Comparison of ENCODE assay signal across 26 cellular contexts in the genomic region with DNA sequence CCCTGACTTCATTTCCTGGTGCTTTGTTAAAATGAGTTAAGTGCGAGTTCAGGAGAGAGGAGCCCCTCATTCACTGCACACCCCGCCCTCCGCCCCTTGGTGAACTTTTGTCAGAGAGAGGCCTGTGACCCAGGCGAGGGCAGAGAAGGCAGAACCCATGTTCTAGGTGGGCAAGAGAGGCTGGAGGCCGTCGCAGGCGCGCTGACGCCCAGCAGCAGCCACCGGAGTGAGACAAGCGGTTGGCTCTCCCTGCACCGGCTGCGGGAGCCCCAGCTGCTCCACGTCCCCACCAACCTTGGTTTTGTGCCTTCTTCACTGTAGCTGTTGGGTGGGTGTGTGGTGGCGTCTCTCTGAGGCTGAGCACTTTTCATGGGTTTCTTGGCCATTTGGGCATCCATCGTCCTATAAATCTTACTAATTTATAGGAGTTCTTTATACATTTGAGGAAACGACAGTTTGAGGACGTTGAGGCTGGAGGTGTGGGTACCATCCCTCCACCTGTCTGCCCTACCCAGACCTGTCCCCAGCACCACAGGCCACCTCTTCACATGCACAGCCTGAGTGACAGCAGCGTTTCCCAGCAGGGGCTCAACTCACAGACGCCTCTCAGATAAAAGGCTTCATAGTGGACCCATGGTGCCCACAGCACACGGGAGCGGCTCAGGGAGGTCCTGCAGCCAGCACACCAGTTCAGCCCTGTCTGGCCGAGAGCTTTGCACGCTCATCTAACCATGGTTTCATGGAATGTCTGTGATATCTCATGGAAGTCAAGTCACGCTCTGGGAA. TPM values are rescaled to one million over a fixed set of nuclear protein-coding genes. Genes with fewer than 3 reads are reported as not detected.
"Had no signal": no experiment of that assay in that cellular context is flagged by ENCODE, and none has a peak within 500 bp of the region (broad histone marks: within the 10 kb centered on the region; RNA-seq: fewer than 3 reads in every experiment).

No MANE protein-coding gene starts in this region.

- H3K9me3 ChIP-seq: lower lobe of right lung, vagina had no signal

- H3K4me3 ChIP-seq: ascending aorta, lower lobe of right lung, ovary, psoas muscle, vagina had no signal

- H3K27ac Mint-ChIP-seq: activated T-cell treated with anti-CD3 and anti-CD28 coated beads, Interleukin-2, amount 50 U/mL, for 24 hours; naive thymus-derived CD4-positive, alpha-beta T cell; stimulated activated naive B cell treated with anti-CD40 and anti-IgM and Interleukin-4, amounts not matched to agents 10 μg/mL and 1 μg/mL and 100 μg/mL, for 72 hours; T-helper 2 cell treated with Interferon-gamma antibody and Interleukin-4, amounts not matched to agents 5 μg/mL and 100 μg/mL, for 36 hours had no signal

- H3K4me1 ChIP-seq: ascending aorta, lower lobe of right lung, psoas muscle, vagina had no signal

- H3K4me3 Mint-ChIP-seq: activated T-cell treated with anti-CD3 and anti-CD28 coated beads, Interleukin-2, amount 50 U/mL, for 24 hours; activated T-helper 17 cell treated with anti-CD3 and anti-CD28 coated beads, Interleukin-2, amount 50 U/mL, for 72 hours; stimulated activated naive B cell treated with anti-CD40 and anti-IgM and Interleukin-4, amounts not matched to agents 10 μg/mL and 1 μg/mL and 100 μg/mL, for 72 hours; T-helper 2 cell treated with Interferon-gamma antibody and Interleukin-4, amounts not matched to agents 5 μg/mL and 100 μg/mL, for 36 hours had no signal

- H3K36me3 ChIP-seq: ascending aorta, brain microvascular endothelial cell, lower lobe of right lung, ovary, vagina had no signal

- ATAC-seq: activated naive CD4-positive, alpha-beta T cell treated with anti-CD3 and anti-CD28 coated beads, Interleukin-2, amount 50 U/mL, for 72 hours; activated T-helper 17 cell treated with anti-CD3 and anti-CD28 coated beads, Interleukin-2, amount 50 U/mL, for 72 hours; esophagus mucosa; naive thymus-derived CD4-positive, alpha-beta T cell; psoas muscle; stimulated activated naive B cell treated with anti-CD40 and anti-IgM and Interleukin-4, amounts not matched to agents 10 μg/mL and 1 μg/mL and 100 μg/mL, for 72 hours had no signal

- H3K27me3 ChIP-seq: ascending aorta, brain microvascular endothelial cell, ovary, vagina had no signal

- DNase-seq: activated CD4-positive, CD25-positive, alpha-beta regulatory T cell treated with anti-CD3 and anti-CD28 coated beads, Interleukin-2, amount 50 U/mL, for 72 hours; activated CD8-positive, alpha-beta memory T cell treated with anti-CD3 and anti-CD28 coated beads for 24 hours; activated CD8-positive, alpha-beta memory T cell treated with anti-CD3 and anti-CD28 coated beads, Interleukin-2, amount 50 U/mL, for 4 hours; activated T-cell treated with anti-CD3 and anti-CD28 coated beads, Interleukin-2, amount 50 U/mL, for 24 hours; brain microvascular endothelial cell; central memory CD4-positive, alpha-beta T cell; effector memory CD4-positive, alpha-beta T cell; foreskin melanocyte; hippocampal formation; lower lobe of right lung; naive thymus-derived CD4-positive, alpha-beta T cell; ovary; small intestine; stimulated activated CD4-positive, alpha-beta T cell treated with anti-CD3 and anti-CD28 coated beads, Interleukin-15, amount 100 ng/mL, for 24 hours; stimulated activated naive B cell treated with anti-CD40 and anti-IgM and Interleukin-4, amounts not matched to agents 10 μg/mL and 1 μg/mL and 100 μg/mL, for 72 hours; trophoblast cell had no signal

- H3K27ac ChIP-seq: ascending aorta, brain microvascular endothelial cell, lower lobe of right lung, ovary, psoas muscle, vagina, VCaP had no signal

RNA-seq across cellular contexts. Expression of a gene that starts 45.2 kb away (rescaled TPM):
- total RNA-seq: dermis microvascular lymphatic vessel endothelial cell, endothelial cell of umbilical vein had no signal
- polyA plus RNA-seq: endothelial cell of umbilical vein had no signal
